In the genomic region with DNA sequence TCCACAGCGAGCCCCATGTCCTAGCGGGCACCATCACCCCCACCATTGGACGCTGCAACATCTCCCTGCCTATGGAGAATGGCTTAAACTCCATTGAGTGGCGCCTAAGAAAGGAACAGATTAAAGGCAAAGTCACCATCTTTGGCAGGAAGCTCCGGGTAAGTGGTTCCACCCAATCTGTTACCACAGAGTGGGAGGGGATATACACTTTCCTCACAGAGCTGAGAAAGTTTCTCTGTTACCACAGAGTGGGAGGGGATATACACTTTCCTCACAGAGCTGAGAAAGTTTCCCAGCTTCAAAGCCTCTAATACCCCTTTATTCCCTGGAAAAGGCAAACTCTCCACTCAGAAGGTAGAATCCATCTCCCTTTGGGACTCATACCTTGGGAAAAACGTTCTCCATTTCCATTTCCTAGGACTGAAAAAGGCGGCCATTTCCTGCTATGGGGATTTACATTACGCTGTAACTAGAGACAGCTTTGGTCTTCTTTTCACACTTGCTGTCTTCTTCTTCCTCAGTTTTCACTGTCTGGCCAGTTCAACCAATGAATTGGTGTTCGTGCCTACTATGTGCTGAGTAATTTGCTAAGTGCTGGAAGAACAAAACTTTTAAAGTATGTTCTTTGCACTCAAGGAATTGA, we compare ENCODE assay signal across 9 cellular contexts.
DNase-seq lines count a peak whose midpoint lies in the region; ATAC-seq and TF ChIP-seq lines count a peak whose summit lies in the region.
"Had no signal": no experiment of that assay in that cellular context is flagged by ENCODE, and none has a peak within 500 bp of the region (broad histone marks: within the 10 kb centered on the region; RNA-seq: fewer than 3 reads in every experiment).

No MANE protein-coding gene starts in this region.

- no peaks in the 10 kb centered on the region for H3K9me3 Mint-ChIP-seq in immature natural killer cell

- H3K27ac ChIP-seq in GM23248 (no peak overlapping the region), KOPT-K1 (ENCODE audit: low read depth, low read length, poor library complexity, severe bottlenecking) (peak overlapping the region; percentile 10), foreskin keratinocyte (no peak overlapping the region)
- H3K27ac ChIP-seq: colonic mucosa had no signal

- H3K4me1 ChIP-seq in GM23248 (ENCODE audit: insufficient read depth) (0 out of 2 replicates have a peak, but pooled peaks cover 4% of the 10 kb centered on the region), foreskin keratinocyte (no peaks in the 10 kb centered on the region)
- H3K4me1 ChIP-seq: colonic mucosa had no signal

- no peak overlapping the region for H3K9ac ChIP-seq in GM23248

- H3K27ac Mint-ChIP-seq in immature natural killer cell: peak overlapping the region; percentile 68 to 85 (median 77)

- H3K9me2 ChIP-seq in GM23248 (ENCODE audit: insufficient read depth): no peaks in the 10 kb centered on the region

- ATAC-seq in GM18868 (IDR thresholded peaks at IDR 0.05; ENCODE audit: unreplicated experiment) (peak; percentile 99), foreskin keratinocyte (no peak), SK-N-SH treated with all-trans-retinoic acid at 6 μM for 48 hours (no peak)

- no peaks in the 10 kb centered on the region for H3K79me2 ChIP-seq in GM23248 (ENCODE audit: insufficient read depth)

- H4K20me1 ChIP-seq in GM23248 (ENCODE audit: insufficient read depth): no peaks in the 10 kb centered on the region

- in situ Hi-C loops in GM23248 (cut with MboI): no loop called here

- TF ChIP-seq CTCF in foreskin keratinocyte (conservative IDR thresholded peaks at IDR 0.05): no peak

- peak; percentile 25 for DNase-seq in GM23248
- peak; percentile 54 to 64 (median 56) for DNase-seq in immature natural killer cell
- no peak for DNase-seq in foreskin keratinocyte
- no peak for DNase-seq in NCI-H1417 (lab: John Stamatoyannopoulos, UW)
- no peak for DNase-seq in NCI-H524 treated with DMSO at 0.1 percent for 48 hours (lab: John Stamatoyannopoulos, UW)
- DNase-seq: colonic mucosa had no signal

- peak overlapping the region; percentile 70 to 83 (median 75) for H3K4me3 Mint-ChIP-seq in immature natural killer cell

- H2AFZ ChIP-seq in GM23248: no peak overlapping the region

- H3K36me3 ChIP-seq in GM23248 (ENCODE audit: low read depth) (peaks cover 39% of the 10 kb centered on the region), KOPT-K1 (ENCODE audit: insufficient read depth, low read length) (no peaks in the 10 kb centered on the region)
- H3K36me3 ChIP-seq: colonic mucosa had no signal

- peaks cover 0 to 10% (median 3%) of the 10 kb centered on the region in 3 donors for H3K36me3 Mint-ChIP-seq in immature natural killer cell

- no peaks in the 10 kb centered on the region for H3F3A ChIP-seq in GM23248 (ENCODE audit: insufficient read depth)

- H3K4me2 ChIP-seq in GM23248 (ENCODE audit: unreplicated experiment): no peak overlapping the region

- H3K27me3 Mint-ChIP-seq in immature natural killer cell (ENCODE audit: low read depth in 3 of 3): peaks cover 0 to 4% (median 3%) of the 10 kb centered on the region in 3 donors

- H3K9me3 ChIP-seq in GM23248 (ENCODE audit: low read depth): no peaks in the 10 kb centered on the region
- H3K9me3 ChIP-seq in KOPT-K1 (ENCODE audit: insufficient read depth, low read length, poor library complexity, severe bottlenecking): no peaks in the 10 kb centered on the region
- H3K9me3 ChIP-seq: colonic mucosa had no signal

- WGBS in GM23248 (ENCODE audit: low coverage in 1 of 2, low lambda C conversion rate in 2 of 2, missing lambda C conversion rate in 2 of 2), 2 experiments: 70 to 74% methylated on average over 9 of the region's 9 CpGs

- peaks cover 37 to 50% of the 10 kb centered on the region in 2 donors for H3K4me1 Mint-ChIP-seq in immature natural killer cell

- no peak overlapping the region for H3K4me3 ChIP-seq in GM23248
- H3K4me3 ChIP-seq: colonic mucosa had no signal

- H3K27me3 ChIP-seq in GM23248 (replicated peaks; ENCODE audit: insufficient read depth) (no peaks in the 10 kb centered on the region), foreskin keratinocyte (no peaks in the 10 kb centered on the region)
- H3K27me3 ChIP-seq: colonic mucosa had no signal

TF ChIP-seq in SK-N-SH treated with all-trans-retinoic acid at 6 μM for 48 hours, 23 proteins besides CTCF, POLR2A, EP300 and RAD21:
- no peak for TF ChIP-seq OSR1 (CRISPR knock-in tag; IDR thresholded peaks at IDR 0.05)
- no peak for TF ChIP-seq TCF4 (CRISPR knock-in tag; IDR thresholded peaks at IDR 0.05; ENCODE audit: borderline replicate concordance)
- TF ChIP-seq, protein P1, sequence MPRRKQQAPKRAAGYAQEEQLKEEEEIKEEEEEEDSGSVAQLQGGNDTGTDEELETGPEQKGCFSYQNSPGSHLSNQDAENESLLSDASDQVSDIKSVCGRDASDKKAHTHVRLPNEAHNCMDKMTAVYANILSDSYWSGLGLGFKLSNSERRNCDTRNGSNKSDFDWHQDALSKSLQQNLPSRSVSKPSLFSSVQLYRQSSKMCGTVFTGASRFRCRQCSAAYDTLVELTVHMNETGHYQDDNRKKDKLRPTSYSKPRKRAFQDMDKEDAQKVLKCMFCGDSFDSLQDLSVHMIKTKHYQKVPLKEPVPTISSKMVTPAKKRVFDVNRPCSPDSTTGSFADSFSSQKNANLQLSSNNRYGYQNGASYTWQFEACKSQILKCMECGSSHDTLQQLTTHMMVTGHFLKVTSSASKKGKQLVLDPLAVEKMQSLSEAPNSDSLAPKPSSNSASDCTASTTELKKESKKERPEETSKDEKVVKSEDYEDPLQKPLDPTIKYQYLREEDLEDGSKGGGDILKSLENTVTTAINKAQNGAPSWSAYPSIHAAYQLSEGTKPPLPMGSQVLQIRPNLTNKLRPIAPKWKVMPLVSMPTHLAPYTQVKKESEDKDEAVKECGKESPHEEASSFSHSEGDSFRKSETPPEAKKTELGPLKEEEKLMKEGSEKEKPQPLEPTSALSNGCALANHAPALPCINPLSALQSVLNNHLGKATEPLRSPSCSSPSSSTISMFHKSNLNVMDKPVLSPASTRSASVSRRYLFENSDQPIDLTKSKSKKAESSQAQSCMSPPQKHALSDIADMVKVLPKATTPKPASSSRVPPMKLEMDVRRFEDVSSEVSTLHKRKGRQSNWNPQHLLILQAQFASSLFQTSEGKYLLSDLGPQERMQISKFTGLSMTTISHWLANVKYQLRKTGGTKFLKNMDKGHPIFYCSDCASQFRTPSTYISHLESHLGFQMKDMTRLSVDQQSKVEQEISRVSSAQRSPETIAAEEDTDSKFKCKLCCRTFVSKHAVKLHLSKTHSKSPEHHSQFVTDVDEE (CRISPR knock-in tag; IDR thresholded peaks at IDR 0.05): no peak
- TF ChIP-seq ZFP3 (CRISPR knock-in tag; IDR thresholded peaks at IDR 0.05): no peak
- TF ChIP-seq, protein P2, sequence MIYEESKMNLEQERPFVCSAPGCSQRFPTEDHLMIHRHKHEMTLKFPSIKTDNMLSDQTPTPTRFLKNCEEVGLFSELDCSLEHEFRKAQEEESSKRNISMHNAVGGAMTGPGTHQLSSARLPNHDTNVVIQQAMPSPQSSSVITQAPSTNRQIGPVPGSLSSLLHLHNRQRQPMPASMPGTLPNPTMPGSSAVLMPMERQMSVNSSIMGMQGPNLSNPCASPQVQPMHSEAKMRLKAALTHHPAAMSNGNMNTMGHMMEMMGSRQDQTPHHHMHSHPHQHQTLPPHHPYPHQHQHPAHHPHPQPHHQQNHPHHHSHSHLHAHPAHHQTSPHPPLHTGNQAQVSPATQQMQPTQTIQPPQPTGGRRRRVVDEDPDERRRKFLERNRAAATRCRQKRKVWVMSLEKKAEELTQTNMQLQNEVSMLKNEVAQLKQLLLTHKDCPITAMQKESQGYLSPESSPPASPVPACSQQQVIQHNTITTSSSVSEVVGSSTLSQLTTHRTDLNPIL (CRISPR knock-in tag; IDR thresholded peaks at IDR 0.05; ENCODE audit: low read depth): no peak
- TF ChIP-seq ARNTL (CRISPR knock-in tag; IDR thresholded peaks at IDR 0.05; ENCODE audit: borderline replicate concordance, low read depth): no peak
- no peak for TF ChIP-seq ESRRG (CRISPR knock-in tag; IDR thresholded peaks at IDR 0.05)
- no peak for TF ChIP-seq ZNF565 (CRISPR knock-in tag; conservative IDR thresholded peaks at IDR 0.05; ENCODE audit: low read depth)
- TF ChIP-seq CSDC2 (CRISPR knock-in tag; IDR thresholded peaks at IDR 0.05): no peak
- no peak for TF ChIP-seq TOX (CRISPR knock-in tag; IDR thresholded peaks at IDR 0.05; ENCODE audit: borderline replicate concordance)
- TF ChIP-seq SNAI2 (CRISPR knock-in tag; IDR thresholded peaks at IDR 0.05): no peak
- no peak for TF ChIP-seq RARB (CRISPR knock-in tag; IDR thresholded peaks at IDR 0.05)
- no peak for TF ChIP-seq PPARA (CRISPR knock-in tag; IDR thresholded peaks at IDR 0.05; ENCODE audit: borderline replicate concordance)
- no peak for TF ChIP-seq ZNF70 (CRISPR knock-in tag; IDR thresholded peaks at IDR 0.05)
- TF ChIP-seq BACH2 (CRISPR knock-in tag; IDR thresholded peaks at IDR 0.05; ENCODE audit: borderline replicate concordance): no peak
- no peak for TF ChIP-seq ZFP30 (CRISPR knock-in tag; IDR thresholded peaks at IDR 0.05)
- TF ChIP-seq GLIS3 (CRISPR knock-in tag; IDR thresholded peaks at IDR 0.05): no peak
- TF ChIP-seq, protein P3, sequence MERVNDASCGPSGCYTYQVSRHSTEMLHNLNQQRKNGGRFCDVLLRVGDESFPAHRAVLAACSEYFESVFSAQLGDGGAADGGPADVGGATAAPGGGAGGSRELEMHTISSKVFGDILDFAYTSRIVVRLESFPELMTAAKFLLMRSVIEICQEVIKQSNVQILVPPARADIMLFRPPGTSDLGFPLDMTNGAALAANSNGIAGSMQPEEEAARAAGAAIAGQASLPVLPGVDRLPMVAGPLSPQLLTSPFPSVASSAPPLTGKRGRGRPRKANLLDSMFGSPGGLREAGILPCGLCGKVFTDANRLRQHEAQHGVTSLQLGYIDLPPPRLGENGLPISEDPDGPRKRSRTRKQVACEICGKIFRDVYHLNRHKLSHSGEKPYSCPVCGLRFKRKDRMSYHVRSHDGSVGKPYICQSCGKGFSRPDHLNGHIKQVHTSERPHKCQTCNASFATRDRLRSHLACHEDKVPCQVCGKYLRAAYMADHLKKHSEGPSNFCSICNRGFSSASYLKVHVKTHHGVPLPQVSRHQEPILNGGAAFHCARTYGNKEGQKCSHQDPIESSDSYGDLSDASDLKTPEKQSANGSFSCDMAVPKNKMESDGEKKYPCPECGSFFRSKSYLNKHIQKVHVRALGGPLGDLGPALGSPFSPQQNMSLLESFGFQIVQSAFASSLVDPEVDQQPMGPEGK (CRISPR knock-in tag; IDR thresholded peaks at IDR 0.05; ENCODE audit: borderline replicate concordance): no peak

Comparison
In these comparisons a context has a peak if more than half of its experiments do, and no peak if none do; other contexts are left out.
1. DNase-seq: peak in GM23248 (single experiment) and immature natural killer cell (3 of 3); none in foreskin keratinocyte (0 of 2), NCI-H1417 (0 of 3) and NCI-H524 treated with DMSO at 0.1 percent for 48 hours (single experiment).